In the genomic region with DNA sequence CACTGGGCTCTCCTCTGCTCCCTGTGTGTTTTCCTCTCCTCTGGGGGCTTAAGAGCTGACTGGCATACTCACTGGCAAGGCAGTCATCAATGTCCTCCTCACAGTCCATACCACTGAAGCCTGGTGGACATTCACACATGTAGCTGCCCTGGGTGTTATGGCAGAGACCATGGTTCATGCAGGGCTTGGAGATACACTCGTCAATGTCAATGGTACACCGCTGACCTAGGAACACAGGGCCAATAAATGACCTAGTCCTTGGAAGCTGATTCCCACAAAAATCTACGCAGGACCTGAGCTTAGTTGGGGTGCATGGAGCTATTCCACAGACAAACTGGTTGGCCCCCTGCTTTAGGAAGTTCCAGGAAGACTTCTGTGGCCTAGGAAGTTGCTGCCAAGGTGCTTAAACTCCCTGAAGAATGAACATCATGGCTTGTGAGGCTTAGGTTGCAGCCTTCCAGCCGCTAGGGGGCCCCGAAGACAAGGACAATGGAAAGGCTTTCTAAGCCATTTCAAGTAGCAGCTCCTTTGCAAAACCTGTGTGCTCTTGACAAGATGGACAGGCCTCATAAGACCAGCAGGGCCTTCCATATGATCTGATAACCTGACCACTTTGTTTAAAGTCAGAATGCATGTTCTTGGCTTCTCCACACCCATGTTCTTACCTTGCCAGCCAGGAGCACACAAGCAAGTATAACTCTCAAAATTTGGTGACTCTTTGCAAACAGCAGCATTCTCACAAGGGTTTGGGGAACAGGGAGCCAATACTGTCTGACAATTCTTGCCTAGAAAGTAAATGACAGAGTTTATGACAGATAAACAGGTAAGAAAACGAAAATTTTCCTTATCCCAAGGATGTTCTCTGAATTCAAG, we compare ENCODE assay signal across 9 cellular contexts. TPM values are rescaled to one million over a fixed set of nuclear protein-coding genes. Genes with fewer than 3 reads are reported as not detected.
A peak's percentile ranks its signal among the peaks of the same experiment; 100 is the strongest.
DNase-seq lines count a peak whose midpoint lies in the region; ATAC-seq, FAIRE-seq and TF ChIP-seq lines count a peak whose summit lies in the region.
"Had no signal": no experiment of that assay in that cellular context is flagged by ENCODE, and none has a peak within 500 bp of the region (broad histone marks: within the 10 kb centered on the region; RNA-seq: fewer than 3 reads in every experiment).

No MANE protein-coding gene starts in this region.

- H3K36me3 Mint-ChIP-seq in WTC11 = peaks cover 11% of the 10 kb centered on the region

- H3K36me3 ChIP-seq in bronchial epithelial cell (ENCODE audit: control insufficient read depth, insufficient read depth, low read length) = peaks cover 16% of the 10 kb centered on the region

- H3K27me3 ChIP-seq in bronchial epithelial cell (ENCODE audit: control insufficient read depth, insufficient read depth, low read length) = no peaks in the 10 kb centered on the region

- H3K27ac Mint-ChIP-seq in WTC11 = no peak overlapping the region

- H3K4me3 ChIP-seq in bronchial epithelial cell (ENCODE audit: low read depth, low read length) = no peak overlapping the region

- H3K4me1 Mint-ChIP-seq in WTC11 = no peaks in the 10 kb centered on the region

- CTCF ChIA-PET in WTC11 (lab: Charles Lee) = interaction anchor here (0.6 to 1.6 kb wide), 19 partner anchors 9 to 221 kb away, joined by 3 to 20 read pairs (median 3); a partner anchor contains a TSS

- H3K27me3 Mint-ChIP-seq in WTC11 (ENCODE audit: low read depth) = no peaks in the 10 kb centered on the region

- peak; percentile 18 for FAIRE-seq in bronchial epithelial cell (lab: Jason Lieb, UNC)

- POLR2A ChIA-PET in WTC11 (lab: Charles Lee) = no interaction called here

- H3K4me3 Mint-ChIP-seq in WTC11 = no peak overlapping the region

- no peaks in the 10 kb centered on the region for H3K9me3 Mint-ChIP-seq in WTC11

- ATAC-seq in HG02973 (IDR thresholded peaks at IDR 0.05; ENCODE audit: unreplicated experiment) (peak; percentile 59), WTC11 (peak; percentile 90), GM21528 (IDR thresholded peaks at IDR 0.05; ENCODE audit: low FRiP score, unreplicated experiment) (no peak)

- DNase-seq in GDM1 (lab: John Stamatoyannopoulos, UW) (peak; percentile 66), NCI-H2227 (lab: John Stamatoyannopoulos, UW; ENCODE audit: unreplicated experiment) (peak; percentile 82), WTC11 (ENCODE audit: low spot score) (peak; percentile 87), bronchial epithelial cell (ENCODE audit: low read depth) (peak; percentile 64), kidney glomerular epithelial cell (lab: John Stamatoyannopoulos, UW) (peak; percentile 53)
- peak; percentile 82 to 83 for DNase-seq in stimulated activated CD4-positive, alpha-beta T cell treated with anti-CD3 and anti-CD28 coated beads, Interleukin-2, amount 100 ng/mL, for 24 hours

- TF ChIP-seq CTCF in WTC11 (IDR thresholded peaks at IDR 0.05) (peak; percentile 85), bronchial epithelial cell (IDR thresholded peaks at IDR 0.05; ENCODE audit: insufficient read depth, low read length, severe bottlenecking) (peak; percentile 89)

TF ChIP-seq in WTC11, 78 proteins besides CTCF, POLR2A, EP300 and RAD21:
- no peak for TF ChIP-seq RORB (CRISPR knock-in tag; IDR thresholded peaks at IDR 0.05)

RNA-seq across cellular contexts. Expression of a gene that starts 52.3 kb away (rescaled TPM):
- total RNA-seq in WTC11 (2021) (not detected in 3 replicates), bronchial epithelial cell (not detected in 2 replicates)
- total RNA-seq: glomerular endothelial cell had no signal
